In genomic region chrX:1392376-1393130, GRCh38 we compare ENCODE assay signal across 1 cellular context.
TF ChIP-seq lines count a peak whose summit lies in the region.

No MANE protein-coding gene starts in this region.

TF ChIP-seq in HEK293, 187 proteins besides CTCF, POLR2A, EP300 and RAD21 (continued from another document):
- TF ChIP-seq ZNF830 (tag by site-specific recombination; IDR thresholded peaks at IDR 0.05; ENCODE audit: low read depth), result no peak
- TF ChIP-seq ZNF423 (tag by site-specific recombination; IDR thresholded peaks at IDR 0.05), result 0 out of 2 replicates have a peak, but pooled peaks have one; percentile 33
- TF ChIP-seq ZNF324 (tag by site-specific recombination; IDR thresholded peaks at IDR 0.05), result 0 out of 2 replicates have a peak, but pooled peaks have one; percentile 69
- TF ChIP-seq ZNF18 (tag by site-specific recombination; IDR thresholded peaks at IDR 0.05), result no peak
- 0 out of 2 replicates have a peak, but pooled peaks have one; percentile 35 for TF ChIP-seq KLF1 (tag by site-specific recombination; IDR thresholded peaks at IDR 0.05)
- TF ChIP-seq ZNF10 (tag by site-specific recombination; IDR thresholded peaks at IDR 0.05), result no peak
- TF ChIP-seq PRDM2 (tag by site-specific recombination; IDR thresholded peaks at IDR 0.05; ENCODE audit: borderline replicate concordance), result no peak
- no peak for TF ChIP-seq ZNF354C (tag by site-specific recombination; IDR thresholded peaks at IDR 0.05; ENCODE audit: borderline replicate concordance, low read depth)
- TF ChIP-seq ZNF704 (tag by site-specific recombination; IDR thresholded peaks at IDR 0.05), result no peak
- no peak for TF ChIP-seq ZSCAN4 (tag by site-specific recombination; IDR thresholded peaks at IDR 0.05)
- no peak for TF ChIP-seq ZNF624 (tag by site-specific recombination; IDR thresholded peaks at IDR 0.05)
- TF ChIP-seq TSHZ1 (tag by site-specific recombination; IDR thresholded peaks at IDR 0.05; ENCODE audit: borderline replicate concordance), result no peak
- no peak for TF ChIP-seq ZNF664 (tag by site-specific recombination; IDR thresholded peaks at IDR 0.05)
- no peak for TF ChIP-seq ZNF623 (tag by site-specific recombination; IDR thresholded peaks at IDR 0.05)
- TF ChIP-seq ZNF132 (tag by site-specific recombination; IDR thresholded peaks at IDR 0.05; ENCODE audit: borderline replicate concordance), result no peak
- TF ChIP-seq ZEB2 (tag by site-specific recombination; IDR thresholded peaks at IDR 0.05), result peak; percentile 67
- TF ChIP-seq ZNF639 (tag by site-specific recombination; IDR thresholded peaks at IDR 0.05), result peak; percentile 82
- TF ChIP-seq ZNF76 (tag by site-specific recombination; IDR thresholded peaks at IDR 0.05; ENCODE audit: borderline replicate concordance, low read depth), result no peak; the same call in none of the 2 replicates
- TF ChIP-seq WT1 (tag by site-specific recombination; IDR thresholded peaks at IDR 0.05), result 0 out of 2 replicates have a peak, but pooled peaks have one; percentile 27
- TF ChIP-seq ZNF426 (tag by site-specific recombination; IDR thresholded peaks at IDR 0.05), result no peak
- TF ChIP-seq ZNF214 (tag by site-specific recombination; IDR thresholded peaks at IDR 0.05; ENCODE audit: borderline replicate concordance), result no peak
- TF ChIP-seq OVOL3 (tag by site-specific recombination; IDR thresholded peaks at IDR 0.05), result peak; percentile 57; the same call in 1 of the 2 replicates
- peak; percentile 99 for TF ChIP-seq HIC1 (tag by site-specific recombination; IDR thresholded peaks at IDR 0.05)
- peak; percentile 27; the same call in 1 of the 2 replicates for TF ChIP-seq ZNF692 (tag by site-specific recombination; IDR thresholded peaks at IDR 0.05)
- TF ChIP-seq ZNF335 (tag by site-specific recombination; conservative IDR thresholded peaks at IDR 0.05), result peak; percentile 74
- TF ChIP-seq ZFP69B (tag by site-specific recombination; IDR thresholded peaks at IDR 0.05), result 0 out of 2 replicates have a peak, but pooled peaks have one; percentile 22
- TF ChIP-seq ZSCAN30 (tag by site-specific recombination; IDR thresholded peaks at IDR 0.05), result peak; percentile 89
- TF ChIP-seq MZF1 (tag by site-specific recombination; IDR thresholded peaks at IDR 0.05; ENCODE audit: borderline replicate concordance), result no peak
- TF ChIP-seq ZNF221 (tag by site-specific recombination; IDR thresholded peaks at IDR 0.05; ENCODE audit: borderline replicate concordance), result no peak
- peak; percentile 92 for TF ChIP-seq SP3 (tag by site-specific recombination; IDR thresholded peaks at IDR 0.05)
- TF ChIP-seq ZNF2 (tag by site-specific recombination; IDR thresholded peaks at IDR 0.05), result peak; percentile 15; the same call in 1 of the 2 replicates
- TF ChIP-seq ZNF514 (tag by site-specific recombination; IDR thresholded peaks at IDR 0.05), result no peak
- peak; percentile 36; the same call in 1 of the 2 replicates for TF ChIP-seq ZNF146 (tag by site-specific recombination; IDR thresholded peaks at IDR 0.05)
- TF ChIP-seq GLI2 (tag by site-specific recombination; IDR thresholded peaks at IDR 0.05; ENCODE audit: borderline replicate concordance, low read depth), result no peak
- no peak for TF ChIP-seq ZNF768 (tag by site-specific recombination; IDR thresholded peaks at IDR 0.05)
- TF ChIP-seq ZNF155 (tag by site-specific recombination; IDR thresholded peaks at IDR 0.05), result no peak
- TF ChIP-seq MEIS1 (CRISPR knock-in tag; IDR thresholded peaks at IDR 0.05; ENCODE audit: borderline replicate concordance), result no peak
- peak; percentile 14 for TF ChIP-seq EGR2 (tag by site-specific recombination; IDR thresholded peaks at IDR 0.05; ENCODE audit: low read depth)
